ENCODE assay signal across 14 cellular contexts in genomic region chr17:75645501-75645888, GRCh38. TPM values are rescaled to one million over a fixed set of nuclear protein-coding genes. Genes with fewer than 3 reads are reported as not detected.
DNase-seq lines count a peak whose midpoint lies in the region; ATAC-seq, FAIRE-seq and TF ChIP-seq lines count a peak whose summit lies in the region.
"Had no signal": no experiment of that assay in that cellular context is flagged by ENCODE, and none has a peak within 500 bp of the region (broad histone marks: within the 10 kb centered on the region; RNA-seq: fewer than 3 reads in every experiment).

No MANE protein-coding gene starts in this region.

- in situ Hi-C loops in GM12878 (cut with MboI): no loop called here

- H3K36me3 ChIP-seq in GM12878 (ENCODE audit: control insufficient read depth in 2 of 2, insufficient read depth in 2 of 2, low read length in 1 of 2) (peaks cover 0 to 12% of the 10 kb centered on the region in 2 experiments; a peak in 3 of 4 replicates), liver (ENCODE audit: control insufficient read depth in 4 of 4, insufficient read depth in 3 of 4, low read depth in 1 of 4, low read length in 3 of 4) (peaks cover 4 to 20% (median 10%) of the 10 kb centered on the region in 4 donors), urinary bladder (ENCODE audit: insufficient read depth) (no peaks in the 10 kb centered on the region)
- H3K36me3 ChIP-seq: neural progenitor cell had no signal

- DNase-seq in activated naive CD4-positive, alpha-beta T cell treated with anti-CD3 and anti-CD28 coated beads for 36 hours: no peak
- no peak for DNase-seq in activated naive CD4-positive, alpha-beta T cell (lab: John Stamatoyannopoulos, UW)
- DNase-seq in GM12878 (ENCODE audit: low read depth, low spot score) (no peak), NCI-H128 (lab: John Stamatoyannopoulos, UW; ENCODE audit: unreplicated experiment) (no peak)
- DNase-seq in activated CD4-positive, CD25-positive, alpha-beta regulatory T cell treated with anti-CD3 and anti-CD28 coated beads, Interleukin-2, amount 50 U/mL, for 72 hours: no peak
- DNase-seq: AML-193; IMR-90; stimulated activated naive CD4-positive, alpha-beta T cell treated with Interleukin-2 at 50 U/mL for 16 hours; T-helper 2 cell had no signal

- peaks cover 9% of the 10 kb centered on the region for H3K36me3 Mint-ChIP-seq in activated naive CD4-positive, alpha-beta T cell treated with anti-CD3 and anti-CD28 coated beads for 36 hours (ENCODE audit: low read depth)

- no peak for TF ChIP-seq CTCF in GM12878 (IDR thresholded peaks at IDR 0.05 in 2 of 3, conservative IDR thresholded peaks at IDR 0.05 in 1 of 3; ENCODE audit: control insufficient read depth in 2 of 3, extremely low read depth in 1 of 3, insufficient read depth in 1 of 3, low read depth in 3 of 3, low read length in 3 of 3)
- no peak for TF ChIP-seq CTCF in liver (IDR thresholded peaks at IDR 0.05; ENCODE audit: low read depth, low read length, missing input control)

- no peak for TF ChIP-seq POLR2A in GM12878 (IDR thresholded peaks at IDR 0.05; ENCODE audit: low read depth, low read length)

- H3K79me2 ChIP-seq in GM12878 (ENCODE audit: control insufficient read depth, insufficient read depth, low read length): no peaks in the 10 kb centered on the region

- intact Hi-C loops in activated naive CD4-positive, alpha-beta T cell treated with anti-CD3 and anti-CD28 coated beads for 36 hours (cut with micrococcal nuclease): no loop called here
- intact Hi-C loops in GM12878 (cut with micrococcal nuclease; ENCODE audit: unreplicated experiment): no loop called here

- RAD21 ChIA-PET in GM12878 (lab: Charles Lee; ENCODE audit: unreplicated experiment): interaction anchor here (0.7 to 4.3 kb wide), 11 partner anchors 9 to 295 kb away, joined by 3 to 33 read pairs (median 4); partner anchors contain the start of genes RECQL5, SAP30BP and SMIM5

- H3K9me3 Mint-ChIP-seq in activated naive CD4-positive, alpha-beta T cell treated with anti-CD3 and anti-CD28 coated beads for 36 hours: no peaks in the 10 kb centered on the region
- H3K9me3 Mint-ChIP-seq: neural progenitor cell had no signal

- H4K20me1 ChIP-seq in GM12878 (ENCODE audit: control insufficient read depth, insufficient read depth): no peaks in the 10 kb centered on the region

- H3K27me3 ChIP-seq in GM12878 (replicated peaks in 1 of 2; ENCODE audit: control insufficient read depth in 2 of 2, insufficient read depth in 2 of 2, low read length in 1 of 2): no peaks in the 10 kb centered on the region
- no peaks in the 10 kb centered on the region for H3K27me3 ChIP-seq in liver (ENCODE audit: control insufficient read depth in 4 of 4, insufficient read depth in 4 of 4, low read length in 3 of 4)
- H3K27me3 ChIP-seq: ascending aorta, neural progenitor cell had no signal

- H3K9ac ChIP-seq in GM12878 (ENCODE audit: control insufficient read depth, insufficient read depth, low read length): no peak overlapping the region
- H3K9ac ChIP-seq in liver (ENCODE audit: low read depth in 1 of 2, low read length in 2 of 2): no peak overlapping the region
- H3K9ac ChIP-seq: neural progenitor cell had no signal

- H3K27me3 Mint-ChIP-seq in activated naive CD4-positive, alpha-beta T cell treated with anti-CD3 and anti-CD28 coated beads for 36 hours (ENCODE audit: low read depth): no peaks in the 10 kb centered on the region

- H3K4me1 ChIP-seq in GM12878 (ENCODE audit: control insufficient read depth, insufficient read depth, low read length) (peaks cover 14% of the 10 kb centered on the region), liver (ENCODE audit: control insufficient read depth in 4 of 4, insufficient read depth in 4 of 4, low read length in 3 of 4) (peaks cover 6 to 17% (median 11%) of the 10 kb centered on the region in 4 donors), urinary bladder (ENCODE audit: insufficient read depth) (no peaks in the 10 kb centered on the region)
- H3K4me1 ChIP-seq: ascending aorta, neural progenitor cell had no signal

- 78% methylated on average over 7 of the region's 7 CpGs for WGBS in GM12878 (ENCODE audit: insufficient coverage, insufficient replicate concordance, low lambda C conversion rate, missing lambda C conversion rate)
- 82% methylated on average over 7 of the region's 7 CpGs for WGBS in liver
- 75% methylated on average over 7 of the region's 7 CpGs for WGBS in urinary bladder

- no peak for FAIRE-seq in GM12878 (lab: Jason Lieb, UNC)

- POLR2A ChIA-PET in GM12878 (lab: Charles Lee): interaction anchor here (0.7 to 2.1 kb wide), 7 partner anchors 9 to 134 kb away, joined by 3 to 12 read pairs (median 4); partner anchors contain the start of genes RECQL5 and SMIM5

- ATAC-seq in GM12878: peak; percentile 17; the same call in 2 of the 3 replicates
- ATAC-seq in HG03280 (IDR thresholded peaks at IDR 0.05; ENCODE audit: unreplicated experiment): no peak

- no peak overlapping the region for H2AFZ ChIP-seq in GM12878 (ENCODE audit: control insufficient read depth, low read depth, low read length)
- H2AFZ ChIP-seq: neural progenitor cell had no signal

- CTCF ChIA-PET in activated naive CD4-positive, alpha-beta T cell treated with anti-CD3 and anti-CD28 coated beads for 36 hours (lab: Charles Lee): interaction anchor here (0.7 to 3.9 kb wide), 4 partner anchors 12 to 108 kb away, joined by 3 to 10 read pairs (median 6); partner anchors contain the start of gene SMIM5
- CTCF ChIA-PET in GM12878 (lab: Yijun Ruan, JAX): interaction anchor here (0.8 to 19.5 kb wide), 13 partner anchors 9 to 189 kb away, joined by 3 to 349 read pairs (median 5); partner anchors contain the start of genes GALK1, RECQL5, SAP30BP and SMIM5

- BruUV-seq in GM12878 (replicated peaks; lab: Mats Ljungman, UMichigan): no TSS peak

- TF ChIP-seq RAD21 in GM12878 (IDR thresholded peaks at IDR 0.05; ENCODE audit: insufficient read depth, low read depth, low read length) (no peak), liver (IDR thresholded peaks at IDR 0.05) (no peak)

- TF ChIP-seq EP300 in GM12878 (IDR thresholded peaks at IDR 0.05; ENCODE audit: borderline replicate concordance in 1 of 2, control insufficient read depth in 1 of 2, low read depth in 2 of 2, low read length in 2 of 2): no peak

- no peak overlapping the region for H3K4me3 ChIP-seq in GM12878
- H3K4me3 ChIP-seq in liver (ENCODE audit: low read depth in 1 of 3, low read length in 3 of 3): no peak overlapping the region
- H3K4me3 ChIP-seq in urinary bladder (ENCODE audit: low read depth, low read length): no peak overlapping the region
- H3K4me3 ChIP-seq: ascending aorta, neural progenitor cell had no signal

- peaks cover 4% of the 10 kb centered on the region for H3K4me1 Mint-ChIP-seq in activated naive CD4-positive, alpha-beta T cell treated with anti-CD3 and anti-CD28 coated beads for 36 hours (ENCODE audit: low read depth)
- H3K4me1 Mint-ChIP-seq: neural progenitor cell had no signal

- peak overlapping the region; percentile 41; the same call in 1 of the 2 replicates for H3K4me2 ChIP-seq in GM12878 (ENCODE audit: control insufficient read depth, insufficient read depth)
- H3K4me2 ChIP-seq: neural progenitor cell had no signal

- H3K9me3 ChIP-seq in GM12878 (replicated peaks; ENCODE audit: control insufficient read depth, insufficient read depth, low read length) (no peaks in the 10 kb centered on the region), liver (ENCODE audit: control insufficient read depth in 4 of 4, low read length in 3 of 4) (no peaks in the 10 kb centered on the region)
- H3K9me3 ChIP-seq: ascending aorta had no signal

- no peak overlapping the region for H3K4me3 Mint-ChIP-seq in activated naive CD4-positive, alpha-beta T cell treated with anti-CD3 and anti-CD28 coated beads for 36 hours
- H3K4me3 Mint-ChIP-seq: neural progenitor cell had no signal

- peak overlapping the region; percentile 46 for H3K27ac Mint-ChIP-seq in activated naive CD4-positive, alpha-beta T cell treated with anti-CD3 and anti-CD28 coated beads for 36 hours
- H3K27ac Mint-ChIP-seq: neural progenitor cell had no signal

- H3K27ac ChIP-seq in GM12878 (ENCODE audit: control insufficient read depth, insufficient read depth): peak overlapping the region; percentile 69
- peak overlapping the region; percentile 81 to 90 for H3K27ac ChIP-seq in liver (ENCODE audit: low read depth in 1 of 2, low read length in 2 of 2)
- H3K27ac ChIP-seq in urinary bladder (ENCODE audit: low read depth): peak overlapping the region; percentile 93
- H3K27ac ChIP-seq: neural progenitor cell had no signal

- SMC1A ChIA-PET in GM12878 (lab: Charles Lee; ENCODE audit: uncharacterized antibody, unreplicated experiment): interaction anchor here (1.0 to 4.5 kb wide), 12 partner anchors 7 to 209 kb away, joined by 3 to 28 read pairs (median 5); partner anchors contain the start of genes RECQL5, SAP30BP, SMIM5 and WBP2

RNA-seq across cellular contexts. Expression of gene SMIM5, which starts 12.3 kb away (rescaled TPM):
- not detected for total RNA-seq in activated naive CD4-positive, alpha-beta T cell treated with anti-CD3 and anti-CD28 coated beads for 36 hours
- total RNA-seq in GM12878 (2013; cell fraction: nucleolus; rRNA removed): 0.38 and 0.61 TPM in 2 replicates
- total RNA-seq in GM12878 (2014; rRNA removed) (not detected in 2 replicates), GM12878 (2014; rRNA removed; fragmentation: Illumina TruSeq; extraction: Trizol) (not detected in 2 replicates), GM12878 (2021) (not detected in 2 replicates), liver (10 to 100 TPM in 1 of 2 donors, under 1 TPM in 1; 0.25 to 54.9 TPM), urinary bladder (4.0 TPM)
- 0.07 TPM for polyA plus RNA-seq in GM12878 (2011; ENCODE audit: low read depth)
- polyA plus RNA-seq in GM12878 (2011; rRNA removed) (not detected in 2 replicates), GM12878 (2014; fragmentation: Illumina TruSeq; extraction: Trizol) (not detected in 2 replicates), GM12878 (2014; fragmentation: Nextera tagmentation; extraction: Ambion mirVana) (not detected), GM12878 (2014; rRNA removed) (0.04 TPM in 1 of 2 replicates, not detected in the other), GM12878 (2016; fragmentation: Nextera tagmentation; extraction: Ambion mirVana) (under 1 TPM; 0.08 to 0.11 TPM), liver (under 1 TPM; 0.10 TPM), urinary bladder (3.6 TPM)
- polyA plus RNA-seq in GM12878 (2011; cell fraction: cytosol; rRNA removed): not detected in 2 replicates
- polyA plus RNA-seq in GM12878 (2011; cell fraction: nucleus; rRNA removed): 0.20 TPM in 1 of 2 replicates, not detected in the other
- 0.20 and 0.39 TPM in 2 replicates for polyA plus RNA-seq in GM12878 (2012)
- polyA minus RNA-seq in GM12878 (2011; rRNA and poly(A)+ RNA removed): not detected in 2 replicates
- not detected in 2 replicates for polyA minus RNA-seq in GM12878 (2011; cell fraction: cytosol; rRNA and poly(A)+ RNA removed)
- not detected in 2 replicates for polyA minus RNA-seq in GM12878 (2011; cell fraction: nucleus; rRNA and poly(A)+ RNA removed)
- total RNA-seq: ascending aorta, IMR-90 had no signal
- polyA plus RNA-seq: IMR-90 had no signal

RNA-seq across cellular contexts. Expression of gene RECQL5, which starts 21.5 kb away (rescaled TPM):
- 10 to 100 TPM; 36.2 to 44.0 TPM for total RNA-seq in activated naive CD4-positive, alpha-beta T cell treated with anti-CD3 and anti-CD28 coated beads for 36 hours
- total RNA-seq in GM12878 (2013; cell fraction: nucleolus; rRNA removed): 112 and 142 TPM in 2 replicates
- total RNA-seq in GM12878 (2014; rRNA removed) (22.3 and 26.8 TPM in 2 replicates), GM12878 (2014; rRNA removed; fragmentation: Illumina TruSeq; extraction: Trizol) (13.9 and 15.3 TPM in 2 replicates), GM12878 (2021) (30.0 and 32.1 TPM in 2 replicates), liver (10 to 100 TPM; 12.1 to 15.1 TPM), urinary bladder (22.2 TPM)
- polyA plus RNA-seq in GM12878 (2011; ENCODE audit: low read depth): 13.1 TPM
- polyA plus RNA-seq in GM12878 (2011; rRNA removed) (10.5 and 15.2 TPM in 2 replicates), GM12878 (2014; fragmentation: Illumina TruSeq; extraction: Trizol) (11.2 and 18.0 TPM in 2 replicates), GM12878 (2014; fragmentation: Nextera tagmentation; extraction: Ambion mirVana) (1 to 10 TPM; 3.6 to 6.4 TPM), GM12878 (2014; rRNA removed) (26.6 and 30.6 TPM in 2 replicates), GM12878 (2016; fragmentation: Nextera tagmentation; extraction: Ambion mirVana) (10 to 100 TPM; 26.9 to 27.3 TPM), liver (10 to 100 TPM in 1 of 2 donors, 1 to 10 TPM in 1; 8.3 to 10.9 TPM), urinary bladder (19.6 TPM)
- polyA plus RNA-seq in GM12878 (2011; cell fraction: cytosol; rRNA removed): 15.7 and 17.6 TPM in 2 replicates
- 194 and 196 TPM in 2 replicates for polyA plus RNA-seq in GM12878 (2011; cell fraction: nucleus; rRNA removed)
- polyA plus RNA-seq in GM12878 (2012): 28.1 and 34.0 TPM in 2 replicates
- 18.1 and 28.2 TPM in 2 replicates for polyA minus RNA-seq in GM12878 (2011; rRNA and poly(A)+ RNA removed)
- polyA minus RNA-seq in GM12878 (2011; cell fraction: cytosol; rRNA and poly(A)+ RNA removed): 8.1 and 13.6 TPM in 2 replicates
- polyA minus RNA-seq in GM12878 (2011; cell fraction: nucleus; rRNA and poly(A)+ RNA removed): 29.1 and 47.5 TPM in 2 replicates

RNA-seq across cellular contexts. Expression of gene SAP30BP, which starts 21.6 kb away (rescaled TPM):
- 10 to 100 TPM; 68.3 TPM for total RNA-seq in activated naive CD4-positive, alpha-beta T cell treated with anti-CD3 and anti-CD28 coated beads for 36 hours
- total RNA-seq in GM12878 (2013; cell fraction: nucleolus; rRNA removed): 99.0 and 115 TPM in 2 replicates
- total RNA-seq in GM12878 (2014; rRNA removed) (57.9 and 61.9 TPM in 2 replicates), GM12878 (2014; rRNA removed; fragmentation: Illumina TruSeq; extraction: Trizol) (67.7 and 71.2 TPM in 2 replicates), GM12878 (2021) (76.8 and 89.3 TPM in 2 replicates), liver (10 to 100 TPM; 20.9 to 32.5 TPM), urinary bladder (37.7 TPM)
- polyA plus RNA-seq in GM12878 (2011; ENCODE audit: low read depth): 40.6 TPM
- polyA plus RNA-seq in GM12878 (2011; rRNA removed) (73.7 and 77.4 TPM in 2 replicates), GM12878 (2014; fragmentation: Illumina TruSeq; extraction: Trizol) (97.8 and 100 TPM in 2 replicates), GM12878 (2014; fragmentation: Nextera tagmentation; extraction: Ambion mirVana) (100 to 1,000 TPM; 149 to 166 TPM), GM12878 (2014; rRNA removed) (87.7 and 91.2 TPM in 2 replicates), GM12878 (2016; fragmentation: Nextera tagmentation; extraction: Ambion mirVana) (100 to 1,000 TPM; 107 to 116 TPM), liver (10 to 100 TPM; 27.9 to 33.4 TPM), urinary bladder (87.0 TPM)
- 90.9 and 110 TPM in 2 replicates for polyA plus RNA-seq in GM12878 (2011; cell fraction: cytosol; rRNA removed)
- 309 and 339 TPM in 2 replicates for polyA plus RNA-seq in GM12878 (2011; cell fraction: nucleus; rRNA removed)
- polyA plus RNA-seq in GM12878 (2012): 64.2 and 66.5 TPM in 2 replicates
- polyA minus RNA-seq in GM12878 (2011; rRNA and poly(A)+ RNA removed): 50.5 and 57.8 TPM in 2 replicates
- polyA minus RNA-seq in GM12878 (2011; cell fraction: cytosol; rRNA and poly(A)+ RNA removed): 19.1 and 32.4 TPM in 2 replicates
- 33.9 and 65.3 TPM in 2 replicates for polyA minus RNA-seq in GM12878 (2011; cell fraction: nucleus; rRNA and poly(A)+ RNA removed)

RNA-seq across cellular contexts. Expression of gene MYO15B, which starts 57.9 kb away (rescaled TPM):
- total RNA-seq in activated naive CD4-positive, alpha-beta T cell treated with anti-CD3 and anti-CD28 coated beads for 36 hours: 10 to 100 TPM; 24.6 to 29.7 TPM
- total RNA-seq in GM12878 (2013; cell fraction: nucleolus; rRNA removed): 43.1 and 49.0 TPM in 2 replicates
- 4.3 and 6.7 TPM in 2 replicates for total RNA-seq in GM12878 (2014; rRNA removed)
- 2.3 and 2.7 TPM in 2 replicates for total RNA-seq in GM12878 (2014; rRNA removed; fragmentation: Illumina TruSeq; extraction: Trizol)
- total RNA-seq in GM12878 (2021): 12.3 and 15.4 TPM in 2 replicates
- 3.0 TPM for polyA plus RNA-seq in GM12878 (2011; ENCODE audit: low read depth)
- polyA plus RNA-seq in GM12878 (2011; rRNA removed): 0.67 and 0.82 TPM in 2 replicates
- 0.73 and 0.92 TPM in 2 replicates for polyA plus RNA-seq in GM12878 (2011; cell fraction: cytosol; rRNA removed)
- polyA plus RNA-seq in GM12878 (2011; cell fraction: nucleus; rRNA removed): 16.5 and 17.3 TPM in 2 replicates
- polyA plus RNA-seq in GM12878 (2012): 14.4 and 19.5 TPM in 2 replicates
- 2.1 and 3.6 TPM in 2 replicates for polyA plus RNA-seq in GM12878 (2014; fragmentation: Illumina TruSeq; extraction: Trizol)
- polyA plus RNA-seq in GM12878 (2014; fragmentation: Nextera tagmentation; extraction: Ambion mirVana): under 1 TPM in 1 of 2 experiments, not detected in 1; 0.82 TPM
- polyA plus RNA-seq in GM12878 (2014; rRNA removed): 9.0 and 11.1 TPM in 2 replicates
- polyA plus RNA-seq in GM12878 (2016; fragmentation: Nextera tagmentation; extraction: Ambion mirVana): 1 to 10 TPM; 1.2 to 1.3 TPM
- 0.59 and 0.62 TPM in 2 replicates for polyA minus RNA-seq in GM12878 (2011; rRNA and poly(A)+ RNA removed)
- not detected in 2 replicates for polyA minus RNA-seq in GM12878 (2011; cell fraction: cytosol; rRNA and poly(A)+ RNA removed)
- polyA minus RNA-seq in GM12878 (2011; cell fraction: nucleus; rRNA and poly(A)+ RNA removed): 3.1 and 7.0 TPM in 2 replicates
- total RNA-seq in liver: 10 to 100 TPM; 21.2 to 34.4 TPM
- 10 to 100 TPM; 13.3 to 14.8 TPM for polyA plus RNA-seq in liver
- 108 TPM for total RNA-seq in urinary bladder
- 78.1 TPM for polyA plus RNA-seq in urinary bladder
